ENCODE assay signal across 17 cellular contexts in genomic region chr9:8649157-8649556, GRCh38.
DNase-seq lines count a peak whose midpoint lies in the region; ATAC-seq and TF ChIP-seq lines count a peak whose summit lies in the region.
"Had no signal": no experiment of that assay in that cellular context is flagged by ENCODE, and none has a peak within 500 bp of the region (broad histone marks: within the 10 kb centered on the region; RNA-seq: fewer than 3 reads in every experiment).

No MANE protein-coding gene starts in this region.

- H3K4me2 ChIP-seq in BLaER1 treated with 17β-estradiol and CSF1 and Interleukin-3, amounts not matched to agents 10 nM and 100 nM: peak overlapping the region; percentile 40 to 76 (median 55); a peak in 19 of 22 replicates
- H3K4me2 ChIP-seq in fibroblast of lung (ENCODE audit: extremely low read depth, insufficient read depth, low read length): no peak overlapping the region

- H3K27ac ChIP-seq in BLaER1 treated with 17β-estradiol and CSF1 and Interleukin-3, amounts not matched to agents 10 nM and 100 nM: peak overlapping the region in 2 of 11 experiments; percentile 2 to 41; a peak in 3 of 22 replicates
- H3K27ac ChIP-seq in fibroblast of lung (ENCODE audit: insufficient read depth, low read length): no peak overlapping the region
- H3K27ac ChIP-seq: lower lobe of right lung, RWPE1 had no signal

- H3K9me3 ChIP-seq in BLaER1 treated with 17β-estradiol and CSF1 and Interleukin-3, amounts not matched to agents 10 nM and 100 nM (replicated peaks in 1 of 11): peaks cover 0 to 8% (median 6%) of the 10 kb centered on the region in 11 experiments; a peak in 16 of 22 replicates
- no peaks in the 10 kb centered on the region for H3K9me3 ChIP-seq in fibroblast of lung (ENCODE audit: control insufficient read depth, insufficient read depth, low read depth, low read length)
- H3K9me3 ChIP-seq: lower lobe of right lung had no signal

- no peak for TF ChIP-seq CTCF in fibroblast of lung (conservative IDR thresholded peaks at IDR 0.05 in 1 of 2, IDR thresholded peaks at IDR 0.05 in 1 of 2; ENCODE audit: low read depth in 1 of 2, low read length in 2 of 2)

- H3K9ac ChIP-seq in BLaER1 treated with 17β-estradiol and CSF1 and Interleukin-3, amounts not matched to agents 10 nM and 100 nM: no peak overlapping the region
- H3K9ac ChIP-seq in fibroblast of lung (ENCODE audit: insufficient read depth, low read length): no peak overlapping the region

- H3K36me3 ChIP-seq in BLaER1 treated with 17β-estradiol and CSF1 and Interleukin-3, amounts not matched to agents 10 nM and 100 nM: no peaks in the 10 kb centered on the region
- no peaks in the 10 kb centered on the region for H3K36me3 ChIP-seq in fibroblast of lung (ENCODE audit: control insufficient read depth, insufficient read depth, low read length)
- H3K36me3 ChIP-seq: lower lobe of right lung had no signal

- no peak overlapping the region for H2AFZ ChIP-seq in fibroblast of lung (ENCODE audit: low read length)

- H3K4me1 ChIP-seq in BLaER1 treated with 17β-estradiol and CSF1 and Interleukin-3, amounts not matched to agents 10 nM and 100 nM: peaks cover 16 to 37% (median 26%) of the 10 kb centered on the region in 10 experiments
- no peaks in the 10 kb centered on the region for H3K4me1 ChIP-seq in fibroblast of lung (ENCODE audit: control insufficient read depth, extremely low read depth, insufficient read depth, low read length)

- peaks cover 0 to 85% (median 0%) of the 10 kb centered on the region in 11 experiments; a peak in 8 of 22 replicates for H3K27me3 ChIP-seq in BLaER1 treated with 17β-estradiol and CSF1 and Interleukin-3, amounts not matched to agents 10 nM and 100 nM
- no peaks in the 10 kb centered on the region for H3K27me3 ChIP-seq in fibroblast of lung (ENCODE audit: control insufficient read depth, insufficient read depth, low read length)

- no peak overlapping the region for H3K4me3 ChIP-seq in BLaER1 treated with 17β-estradiol and CSF1 and Interleukin-3, amounts not matched to agents 10 nM and 100 nM
- no peak overlapping the region for H3K4me3 ChIP-seq in fibroblast of lung (replicated peaks in 1 of 4; ENCODE audit: control extremely low read depth in 1 of 4, insufficient read depth in 1 of 4, low read depth in 3 of 4, low read length in 4 of 4)
- H3K4me3 ChIP-seq: lower lobe of right lung had no signal

- DNase-seq in NOMO-1 treated with DMSO at 0.1 percent for 48 hours (lab: John Stamatoyannopoulos, UW; ENCODE audit: unreplicated experiment): peak; percentile 91
- peak; percentile 17 to 81 for DNase-seq in fibroblast of lung (ENCODE audit: low read depth in 2 of 2)
- no peak for DNase-seq in DMS153 treated with DMSO at 0.1 percent for 48 hours (lab: John Stamatoyannopoulos, UW; ENCODE audit: unreplicated experiment)
- DNase-seq: activated CD4-positive, alpha-beta T cell treated with anti-CD3 and anti-CD28 coated beads, Interleukin-2, amount 50 U/mL, for 4 hours; activated gamma-delta T cell; IMR-90; lower lobe of right lung; NCI-H1417 treated with DMSO at 0.1 percent for 48 hours; nucleus accumbens; small intestine; T-helper 9 cell had no signal

- no peaks in the 10 kb centered on the region for H3K79me2 ChIP-seq in fibroblast of lung (ENCODE audit: control insufficient read depth, insufficient read depth, low read length)

- peaks cover 0 to 13% (median 0%) of the 10 kb centered on the region in 11 experiments; a peak in 4 of 22 replicates for H4K20me1 ChIP-seq in BLaER1 treated with 17β-estradiol and CSF1 and Interleukin-3, amounts not matched to agents 10 nM and 100 nM
- H4K20me1 ChIP-seq in fibroblast of lung (ENCODE audit: control insufficient read depth, extremely low read depth, insufficient read depth, low read length): no peaks in the 10 kb centered on the region

- ATAC-seq in HG03060 (IDR thresholded peaks at IDR 0.05; ENCODE audit: low read depth, unreplicated experiment): peak; percentile 68
- no peak for ATAC-seq in GM21390 (IDR thresholded peaks at IDR 0.05; ENCODE audit: unreplicated experiment)
- no peak for ATAC-seq in GM18519 (IDR thresholded peaks at IDR 0.05; ENCODE audit: low FRiP score, unreplicated experiment)
- ATAC-seq in HG02870 (IDR thresholded peaks at IDR 0.05; ENCODE audit: unreplicated experiment): no peak
